In genomic region chr16:71230122-71230845, GRCh38 we compare ENCODE assay signal across 10 cellular contexts. TPM values are rescaled to one million over a fixed set of nuclear protein-coding genes. Genes with fewer than 3 reads are reported as not detected.
DNase-seq lines count a peak whose midpoint lies in the region; ATAC-seq and TF ChIP-seq lines count a peak whose summit lies in the region.
"Had no signal": no experiment of that assay in that cellular context is flagged by ENCODE, and none has a peak within 500 bp of the region (broad histone marks: within the 10 kb centered on the region; RNA-seq: fewer than 3 reads in every experiment).

TSS of gene HYDIN (minus strand) at chr16:71230722. CDS start at chr16:71186895, 43,827 bp downstream.

- H3K27ac ChIP-seq in ectodermal cell (ENCODE audit: insufficient read depth, low read depth, low read length, poor library complexity, severe bottlenecking): peak within 1 kb of the TSS; percentile 36
- H3K27ac ChIP-seq in stomach: no peak within 1 kb of the TSS
- H3K27ac ChIP-seq: C4-2B had no signal

- CTCF ChIA-PET in activated CD4-positive, alpha-beta T cell treated with anti-CD3 and anti-CD28 coated beads, Interleukin-2, amount 10 ng/mL, durations not matched to agents 7 days and 5 days (lab: Charles Lee): no interaction called here

- WGBS in ectodermal cell, 2 experiments: 11 to 12% methylated on average over 38 of the region's 38 CpGs
- whole genome bisulfite sequencing in stomach, 5 donors: 10 to 17% (median 13%) methylated on average over 38 of the region's 38 CpGs

- H3K36me3 ChIP-seq in ectodermal cell (ENCODE audit: control insufficient read depth, insufficient read depth, low read length) (no peaks in the 10 kb centered on the region), stomach (no peaks in the 10 kb centered on the region)

- TF ChIP-seq POLR2A in stomach (IDR thresholded peaks at IDR 0.05): no peak

- no peak within 1 kb of the TSS for H3K27ac Mint-ChIP-seq in activated CD4-positive, alpha-beta T cell treated with anti-CD3 and anti-CD28 coated beads, Interleukin-2, amount 10 ng/mL, durations not matched to agents 7 days and 5 days
- H3K27ac Mint-ChIP-seq: T-helper 1 cell treated with Interleukin-12 subunit alpha and Interleukin-12 subunit beta and Interleukin-4 antibody, amounts not matched to agents 30 μg/mL and 1 μg/mL, for 36 hours had no signal

- DNase-seq in activated CD4-positive, alpha-beta T cell treated with anti-CD3 and anti-CD28 coated beads, Interleukin-2, amount 10 ng/mL, durations not matched to agents 7 days and 5 days: peak; percentile 25
- no peak for DNase-seq in activated CD4-positive, alpha-beta T cell treated with anti-CD3 and anti-CD28 coated beads for 1 hour
- DNase-seq in NCI-H526 (lab: John Stamatoyannopoulos, UW) (peak; percentile 60 to 84), midbrain (lab: John Stamatoyannopoulos, UW) (peak; percentile 65), stomach (no peak)
- no peak for DNase-seq in stimulated activated naive CD4-positive, alpha-beta T cell treated with Interleukin-2 at 50 U/mL for 16 hours (lab: John Stamatoyannopoulos, UW)

- TF ChIP-seq EP300 in stomach (IDR thresholded peaks at IDR 0.05): no peak

- H3K27me3 ChIP-seq in ectodermal cell (ENCODE audit: control insufficient read depth, insufficient read depth, low read length, poor library complexity, severe bottlenecking) (no peaks in the 10 kb centered on the region), stomach (peaks cover 0 to 23% (median 10%) of the 10 kb centered on the region in 3 donors)

- intact Hi-C loops in stomach (cut with DNase I; ENCODE audit: low total_unique reads): no loop called here

- H3K36me3 Mint-ChIP-seq in activated CD4-positive, alpha-beta T cell treated with anti-CD3 and anti-CD28 coated beads, Interleukin-2, amount 10 ng/mL, durations not matched to agents 7 days and 5 days (ENCODE audit: low read depth): no peaks in the 10 kb centered on the region

- POLR2A ChIA-PET in activated CD4-positive, alpha-beta T cell treated with anti-CD3 and anti-CD28 coated beads, Interleukin-2, amount 10 ng/mL, durations not matched to agents 7 days and 5 days (lab: Charles Lee): no interaction called here

- H3K4me1 Mint-ChIP-seq in activated CD4-positive, alpha-beta T cell treated with anti-CD3 and anti-CD28 coated beads, Interleukin-2, amount 10 ng/mL, durations not matched to agents 7 days and 5 days: no peaks in the 10 kb centered on the region

- no peak for TF ChIP-seq CTCF in stomach (IDR thresholded peaks at IDR 0.05)

- H3K9me3 ChIP-seq in ectodermal cell (ENCODE audit: control insufficient read depth, low read length) (peaks cover 7% of the 10 kb centered on the region), stomach (peaks cover 5 to 50% (median 33%) of the 10 kb centered on the region in 4 donors)

- H3K4me1 ChIP-seq in ectodermal cell (ENCODE audit: control insufficient read depth, insufficient read depth, low read length): no peaks in the 10 kb centered on the region
- H3K4me1 ChIP-seq in stomach: no peaks in the 10 kb centered on the region

- H3K27me3 Mint-ChIP-seq in activated CD4-positive, alpha-beta T cell treated with anti-CD3 and anti-CD28 coated beads, Interleukin-2, amount 10 ng/mL, durations not matched to agents 7 days and 5 days: peaks cover 20% of the 10 kb centered on the region

- H3K9me3 Mint-ChIP-seq in activated CD4-positive, alpha-beta T cell treated with anti-CD3 and anti-CD28 coated beads, Interleukin-2, amount 10 ng/mL, durations not matched to agents 7 days and 5 days: peaks cover 22% of the 10 kb centered on the region

- no peak within 1 kb of the TSS for H3K4me3 Mint-ChIP-seq in activated CD4-positive, alpha-beta T cell treated with anti-CD3 and anti-CD28 coated beads, Interleukin-2, amount 10 ng/mL, durations not matched to agents 7 days and 5 days
- H3K4me3 Mint-ChIP-seq: T-helper 1 cell treated with Interleukin-12 subunit alpha and Interleukin-12 subunit beta and Interleukin-4 antibody, amounts not matched to agents 30 μg/mL and 1 μg/mL, for 36 hours had no signal

- peak within 1 kb of the TSS; percentile 49 for H3K4me3 ChIP-seq in ectodermal cell (ENCODE audit: insufficient read depth, low read depth, low read length)
- no peak within 1 kb of the TSS for H3K4me3 ChIP-seq in stomach

- ATAC-seq in GM18858 (IDR thresholded peaks at IDR 0.05; ENCODE audit: unreplicated experiment): no peak

RNA-seq across cellular contexts. Expression of gene HYDIN, which starts in this region (rescaled TPM):
- not detected for total RNA-seq in activated CD4-positive, alpha-beta T cell treated with anti-CD3 and anti-CD28 coated beads, Interleukin-2, amount 10 ng/mL, durations not matched to agents 7 days and 5 days
- polyA plus RNA-seq in ectodermal cell (2013, experiment 1 of 4): 4.8 TPM
- 6.5 TPM for polyA plus RNA-seq in ectodermal cell (2013, experiment 2 of 4)
- 4.0 TPM for polyA plus RNA-seq in ectodermal cell (2013, experiment 3 of 4)
- polyA plus RNA-seq in ectodermal cell (2013, experiment 4 of 4): 4.6 TPM
- total RNA-seq in stomach: 10 to 100 TPM in 1 of 5 donors, 1 to 10 TPM in 2, under 1 TPM in 1, not detected in 1; 0.58 to 11.2 (median 5.8) TPM
- under 1 TPM; 0.05 to 0.31 (median 0.12) TPM for polyA plus RNA-seq in stomach

Comparison
In these comparisons a context has a peak if more than half of its experiments do, and no peak if none do; other contexts are left out.
1. Peak in DNase-seq in activated CD4-positive, alpha-beta T cell treated with anti-CD3 and anti-CD28 coated beads, Interleukin-2, amount 10 ng/mL, durations not matched to agents 7 days and 5 days; RNA of the gene not detected or under 1 TPM.
2. DNase-seq: peak in NCI-H526 (2 of 2) and midbrain (single experiment); none in activated CD4-positive, alpha-beta T cell treated with anti-CD3 and anti-CD28 coated beads for 1 hour (single experiment), stimulated activated naive CD4-positive, alpha-beta T cell treated with Interleukin-2 at 50 U/mL for 16 hours (single experiment) and stomach (single experiment).